ENCODE assay signal across 11 cellular contexts in the genomic region with DNA sequence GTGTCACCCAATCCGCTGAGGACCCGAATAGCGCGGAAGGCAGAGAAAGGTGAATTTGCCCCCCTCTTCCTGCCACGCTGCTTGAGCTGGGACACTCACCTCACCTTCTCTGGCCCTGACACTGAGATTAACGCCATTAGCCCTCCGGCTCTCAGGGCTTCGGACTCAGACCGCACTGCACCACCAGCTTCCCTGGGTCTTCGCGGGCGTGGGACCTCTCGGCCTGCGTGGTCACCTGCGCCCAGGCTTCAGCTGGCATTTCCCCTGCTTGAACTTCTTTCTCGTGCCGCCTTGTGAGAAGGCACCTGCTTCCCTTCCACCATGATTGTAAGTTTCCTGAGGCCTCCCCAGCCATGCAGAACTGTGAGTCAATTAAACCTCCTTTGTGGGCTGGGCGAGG. TPM values are rescaled to one million over a fixed set of nuclear protein-coding genes. Genes with fewer than 3 reads are reported as not detected.
A peak's percentile ranks its signal among the peaks of the same experiment; 100 is the strongest.
DNase-seq lines count a peak whose midpoint lies in the region; ATAC-seq, FAIRE-seq and TF ChIP-seq lines count a peak whose summit lies in the region.
"Not testable (repeated sequence)": the region's sequence is repeated elsewhere in the genome, so short reads cannot be mapped to it uniquely, and the experiment has no call there.
"Had no signal": no experiment of that assay in that cellular context is flagged by ENCODE, and none has a peak within 500 bp of the region (broad histone marks: within the 10 kb centered on the region; RNA-seq: fewer than 3 reads in every experiment).

No MANE protein-coding gene starts in this region.

- BruUV-seq in GM12878 (replicated peaks; lab: Mats Ljungman, UMichigan), result not testable (repeated sequence)

- H3K4me1 Mint-ChIP-seq in memory B cell (peaks cover 49% of the 10 kb centered on the region), neural progenitor cell (peaks cover 36% of the 10 kb centered on the region)

- not testable (repeated sequence) for H3K9me3 Mint-ChIP-seq in memory B cell
- peaks cover 15% of the 10 kb centered on the region for H3K9me3 Mint-ChIP-seq in neural progenitor cell

- WGBS in GM12878 (ENCODE audit: insufficient coverage, insufficient replicate concordance, low lambda C conversion rate, missing lambda C conversion rate), result 22% methylated on average over 18 of the region's 18 CpGs
- 88 to 94% (median 90%) methylated on average over 13 to 18 of the region's 18 CpGs for WGBS in spleen, 5 donors

- intact Hi-C loops in GM12878 (cut with micrococcal nuclease; ENCODE audit: unreplicated experiment); spleen (cut with DNase I; ENCODE audit: low total_unique reads): not testable (repeated sequence)

- not testable (repeated sequence) for TF ChIP-seq EP300 in GM12878 (IDR thresholded peaks at IDR 0.05; ENCODE audit: borderline replicate concordance in 1 of 2, control insufficient read depth in 1 of 2, low read depth in 2 of 2, low read length in 2 of 2)

- not testable (repeated sequence) for H3K9ac ChIP-seq in GM12878 (ENCODE audit: control insufficient read depth, insufficient read depth, low read length); neural progenitor cell

- DNase-seq in NAMALWA (ENCODE audit: low spot score), result peak; percentile 27
- DNase-seq in GM12878 (ENCODE audit: low read depth, low spot score); memory B cell (ENCODE audit: low spot score in 2 of 2); neural progenitor cell (ENCODE audit: low spot score): not testable (repeated sequence)
- DNase-seq in spleen, result peak; percentile 71

- TF ChIP-seq POLR2A in GM12878 (IDR thresholded peaks at IDR 0.05; ENCODE audit: low read depth, low read length); spleen (IDR thresholded peaks at IDR 0.05): not testable (repeated sequence)

- in situ Hi-C loops in GM12878 (cut with MboI), result not testable (repeated sequence)

- RAD21 ChIA-PET in GM12878 (lab: Charles Lee; ENCODE audit: unreplicated experiment), result not testable (repeated sequence)

- H3K4me1 ChIP-seq in GM12878 (ENCODE audit: control insufficient read depth, insufficient read depth, low read length) (peaks cover 51% of the 10 kb centered on the region), neural progenitor cell (peaks cover 18% of the 10 kb centered on the region), spleen (peaks cover 22 to 60% (median 47%) of the 10 kb centered on the region in 6 donors)

- peak overlapping the region; percentile 40 for H3K4me3 ChIP-seq in GM12875 (ENCODE audit: low read depth, low read length)
- not testable (repeated sequence) for H3K4me3 ChIP-seq in GM12878, neural progenitor cell, spleen

- SMC1A ChIA-PET in GM12878 (lab: Charles Lee; ENCODE audit: uncharacterized antibody, unreplicated experiment), result not testable (repeated sequence)

- not testable (repeated sequence) for TF ChIP-seq CTCF in GM12875 (IDR thresholded peaks at IDR 0.05; ENCODE audit: borderline replicate concordance, insufficient read depth, low read depth, low read length); GM12878 (IDR thresholded peaks at IDR 0.05 in 2 of 3, conservative IDR thresholded peaks at IDR 0.05 in 1 of 3; ENCODE audit: control insufficient read depth in 2 of 3, extremely low read depth in 1 of 3, insufficient read depth in 1 of 3, low read depth in 3 of 3, low read length in 3 of 3); neural progenitor cell (IDR thresholded peaks at IDR 0.05); spleen (IDR thresholded peaks at IDR 0.05 in 8 of 11, conservative IDR thresholded peaks at IDR 0.05 in 3 of 11)

- H2AFZ ChIP-seq in GM12878 (ENCODE audit: control insufficient read depth, low read depth, low read length); neural progenitor cell (replicated peaks): not testable (repeated sequence)

- not testable (repeated sequence) for FAIRE-seq in GM12878 (lab: Jason Lieb, UNC)

- POLR2A ChIA-PET in GM12878 (lab: Charles Lee), result not testable (repeated sequence)

- not testable (repeated sequence) for H3K27me3 ChIP-seq in GM12878 (replicated peaks in 1 of 2; ENCODE audit: control insufficient read depth in 2 of 2, insufficient read depth in 2 of 2, low read length in 1 of 2); neural progenitor cell
- H3K27me3 ChIP-seq in spleen (replicated peaks in 1 of 7), result peaks cover 0 to 32% (median 5%) of the 10 kb centered on the region in 7 donors

- H3K9me3 ChIP-seq in GM12878 (replicated peaks; ENCODE audit: control insufficient read depth, insufficient read depth, low read length); neural progenitor cell (ENCODE audit: low read depth); spleen: not testable (repeated sequence)

- H4K20me1 ChIP-seq in GM12878 (ENCODE audit: control insufficient read depth, insufficient read depth); neural progenitor cell (ENCODE audit: low read depth): not testable (repeated sequence)

- not testable (repeated sequence) for H3K36me3 ChIP-seq in GM12878 (ENCODE audit: control insufficient read depth in 2 of 2, insufficient read depth in 2 of 2, low read length in 1 of 2); neural progenitor cell; spleen

- not testable (repeated sequence) for H3K36me3 Mint-ChIP-seq in memory B cell, neural progenitor cell

- H3K27me3 Mint-ChIP-seq in memory B cell, result not testable (repeated sequence)
- H3K27me3 Mint-ChIP-seq in neural progenitor cell (ENCODE audit: insufficient read depth, low read depth), result peaks cover 16% of the 10 kb centered on the region

- peak overlapping the region; percentile 18; the same call in 1 of the 2 replicates for H3K27ac ChIP-seq in GM12878 (ENCODE audit: control insufficient read depth, insufficient read depth)
- H3K27ac ChIP-seq in neural progenitor cell, result not testable (repeated sequence)
- H3K27ac ChIP-seq in spleen, result peak overlapping the region in 4 of 8 donors; percentile 15 to 93 (median 82)

- H3K4me2 ChIP-seq in GM12878 (ENCODE audit: control insufficient read depth, insufficient read depth); neural progenitor cell: not testable (repeated sequence)

- peaks cover 24% of the 10 kb centered on the region for H3F3A ChIP-seq in neural progenitor cell (ENCODE audit: low read depth)

- H3K79me2 ChIP-seq in GM12878 (ENCODE audit: control insufficient read depth, insufficient read depth, low read length); neural progenitor cell (ENCODE audit: low read depth): not testable (repeated sequence)

- not testable (repeated sequence) for ATAC-seq in GM12878; memory B cell (ENCODE audit: low read depth)

- TF ChIP-seq RAD21 in GM12878 (IDR thresholded peaks at IDR 0.05; ENCODE audit: insufficient read depth, low read depth, low read length), result not testable (repeated sequence)

- CTCF ChIA-PET in GM12878 (lab: Yijun Ruan, JAX), result not testable (repeated sequence)

- H3K4me3 Mint-ChIP-seq in memory B cell, result peak overlapping the region; percentile 8
- not testable (repeated sequence) for H3K4me3 Mint-ChIP-seq in neural progenitor cell

- H3K27ac Mint-ChIP-seq in memory B cell (peak overlapping the region; percentile 99), neural progenitor cell (peak overlapping the region; percentile 66)

RNA-seq across cellular contexts. Expression of gene INF2, which starts 26.9 kb away (rescaled TPM):
- 37.0 and 50.2 TPM in 2 replicates for total RNA-seq in GM12878 (2013; cell fraction: nucleolus; rRNA removed)
- total RNA-seq in GM12878 (2014; rRNA removed) (16.3 and 21.1 TPM in 2 replicates), GM12878 (2014; rRNA removed; fragmentation: Illumina TruSeq; extraction: Trizol) (5.7 and 5.8 TPM in 2 replicates), GM12878 (2021) (42.7 and 43.2 TPM in 2 replicates), neural progenitor cell (ENCODE audit: low replicate concordance) (7.8 and 24.0 TPM in 2 replicates), spleen (100 to 1,000 TPM in 3 of 7 donors, 10 to 100 TPM in 4; 66.9 to 110 (median 96.4) TPM)
- 3.7 TPM for polyA plus RNA-seq in GM12878 (2011; ENCODE audit: low read depth)
- polyA plus RNA-seq in GM12878 (2011; rRNA removed) (3.8 and 7.6 TPM in 2 replicates), GM12878 (2014; fragmentation: Illumina TruSeq; extraction: Trizol) (2.7 and 5.3 TPM in 2 replicates), GM12878 (2014; fragmentation: Nextera tagmentation; extraction: Ambion mirVana) (1 to 10 TPM in 1 of 2 experiments, under 1 TPM in 1; 0.72 to 2.1 TPM), GM12878 (2014; rRNA removed) (28.2 and 33.9 TPM in 2 replicates), GM12878 (2016; fragmentation: Nextera tagmentation; extraction: Ambion mirVana) (1 to 10 TPM; 8.9 to 9.1 TPM), spleen (100 to 1,000 TPM in 2 of 3 donors, 10 to 100 TPM in 1; 56.6 to 120 (median 102) TPM)
- polyA plus RNA-seq in GM12878 (2011; cell fraction: cytosol; rRNA removed), result 10.7 and 17.5 TPM in 2 replicates
- 60.3 and 71.2 TPM in 2 replicates for polyA plus RNA-seq in GM12878 (2011; cell fraction: nucleus; rRNA removed)
- polyA plus RNA-seq in GM12878 (2012), result 14.3 and 21.6 TPM in 2 replicates
- polyA minus RNA-seq in GM12878 (2011; rRNA and poly(A)+ RNA removed), result 6.9 and 11.0 TPM in 2 replicates
- polyA minus RNA-seq in GM12878 (2011; cell fraction: cytosol; rRNA and poly(A)+ RNA removed), result 4.5 and 10.3 TPM in 2 replicates
- polyA minus RNA-seq in GM12878 (2011; cell fraction: nucleus; rRNA and poly(A)+ RNA removed), result 9.9 and 14.4 TPM in 2 replicates

RNA-seq across cellular contexts. Expression of gene TMEM179, which starts 57.9 kb away (rescaled TPM):
- not detected in 2 replicates for total RNA-seq in GM12878 (2013; cell fraction: nucleolus; rRNA removed)
- total RNA-seq in GM12878 (2014; rRNA removed) (not detected in 2 replicates), GM12878 (2014; rRNA removed; fragmentation: Illumina TruSeq; extraction: Trizol) (not detected in 2 replicates), GM12878 (2021) (not detected in 2 replicates), neural progenitor cell (ENCODE audit: low replicate concordance) (0.77 and 12.1 TPM in 2 replicates), spleen (not detected)
- polyA plus RNA-seq in GM12878 (2011; ENCODE audit: low read depth), result not detected
- polyA plus RNA-seq in GM12878 (2011; rRNA removed) (not detected in 2 replicates), GM12878 (2014; fragmentation: Illumina TruSeq; extraction: Trizol) (not detected in 2 replicates), GM12878 (2014; fragmentation: Nextera tagmentation; extraction: Ambion mirVana) (not detected), GM12878 (2014; rRNA removed) (not detected in 2 replicates), GM12878 (2016; fragmentation: Nextera tagmentation; extraction: Ambion mirVana) (not detected), spleen (under 1 TPM in 1 of 3 donors, not detected in 2; 0.08 TPM)
- polyA plus RNA-seq in GM12878 (2011; cell fraction: cytosol; rRNA removed), result not detected in 2 replicates
- polyA plus RNA-seq in GM12878 (2011; cell fraction: nucleus; rRNA removed), result not detected in 2 replicates
- polyA plus RNA-seq in GM12878 (2012), result not detected in 2 replicates
- not detected in 2 replicates for polyA minus RNA-seq in GM12878 (2011; rRNA and poly(A)+ RNA removed)
- polyA minus RNA-seq in GM12878 (2011; cell fraction: cytosol; rRNA and poly(A)+ RNA removed), result not detected in 2 replicates
- not detected in 2 replicates for polyA minus RNA-seq in GM12878 (2011; cell fraction: nucleus; rRNA and poly(A)+ RNA removed)
- total RNA-seq: A172; CD4-positive, alpha-beta T cell; GM23248 had no signal
- polyA plus RNA-seq: CD14-positive monocyte; CD8-positive, alpha-beta memory T cell; GM23248 had no signal
